Comparison of ENCODE assay signal across 18 cellular contexts in the genomic region with DNA sequence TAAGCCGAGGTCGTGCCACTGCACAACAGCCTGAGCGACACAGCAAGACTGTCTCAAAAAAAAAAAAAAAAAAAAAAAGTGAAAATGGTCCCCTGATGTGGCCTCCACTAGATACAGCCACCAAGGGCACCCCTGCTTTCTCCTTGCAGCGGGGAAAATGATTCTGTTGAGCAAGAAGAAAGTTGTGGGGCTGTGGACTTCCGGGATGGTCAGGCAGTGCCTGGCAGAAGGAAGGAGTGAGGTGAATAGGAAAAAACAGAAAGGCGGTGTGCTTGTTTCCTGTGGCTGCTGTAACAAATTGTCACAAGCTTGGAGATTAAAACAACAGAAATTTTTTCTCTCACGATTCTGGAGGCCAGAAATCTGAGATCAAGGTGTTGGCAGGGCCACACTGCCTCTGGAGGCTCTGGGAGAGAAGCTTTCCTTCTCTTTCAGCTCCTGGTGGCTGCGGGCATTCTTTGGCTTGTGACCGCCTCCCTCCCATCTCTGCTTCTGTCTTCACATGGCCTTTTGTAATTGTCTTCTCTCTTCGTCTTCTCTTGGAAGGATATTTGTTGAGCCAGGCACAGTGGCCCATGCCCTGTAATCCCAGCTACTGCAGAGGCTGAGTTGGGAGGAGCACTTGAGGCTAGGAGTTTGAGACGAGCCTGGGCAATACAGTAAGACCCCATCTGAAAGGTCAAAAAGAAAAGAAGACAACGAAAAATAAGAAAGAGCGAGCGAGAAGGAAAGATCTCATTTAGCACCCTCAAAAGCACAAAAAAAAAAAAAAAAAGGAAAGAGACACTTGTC.
DNase-seq lines count a peak whose midpoint lies in the region; ATAC-seq and TF ChIP-seq lines count a peak whose summit lies in the region.
"Had no signal": no experiment of that assay in that cellular context is flagged by ENCODE, and none has a peak within 500 bp of the region (broad histone marks: within the 10 kb centered on the region; RNA-seq: fewer than 3 reads in every experiment).

No MANE protein-coding gene starts in this region.

- H4K91ac ChIP-seq in trophoblast cell (ENCODE audit: low read depth, low read length), result no peak overlapping the region

- H3K27me3 Mint-ChIP-seq in activated CD4-positive, alpha-beta T cell treated with anti-CD3 and anti-CD28 coated beads for 36 hours, result no peaks in the 10 kb centered on the region
- peaks cover under 1% of the 10 kb centered on the region for H3K27me3 Mint-ChIP-seq in activated CD8-positive, alpha-beta T cell treated with anti-CD3 and anti-CD28 coated beads for 36 hours

- no peak overlapping the region for H2AK5ac ChIP-seq in trophoblast cell (ENCODE audit: low read length)

- H3K4me1 ChIP-seq in trophoblast cell (ENCODE audit: control insufficient read depth in 1 of 2, insufficient read depth in 2 of 2, low read length in 2 of 2), result peaks cover 5 to 6% of the 10 kb centered on the region in 2 experiments

- peak overlapping the region; percentile 43 for H2BK12ac ChIP-seq in trophoblast cell (ENCODE audit: low read length)

- peaks cover 9% of the 10 kb centered on the region for H3K9me3 Mint-ChIP-seq in activated CD4-positive, alpha-beta T cell treated with anti-CD3 and anti-CD28 coated beads for 36 hours (ENCODE audit: low read depth)
- H3K9me3 Mint-ChIP-seq in activated CD8-positive, alpha-beta T cell treated with anti-CD3 and anti-CD28 coated beads for 36 hours, result peaks cover 5% of the 10 kb centered on the region

- no peak overlapping the region for H3K4me3 Mint-ChIP-seq in activated CD4-positive, alpha-beta T cell treated with anti-CD3 and anti-CD28 coated beads for 36 hours
- H3K4me3 Mint-ChIP-seq in activated CD8-positive, alpha-beta T cell treated with anti-CD3 and anti-CD28 coated beads for 36 hours, result no peak overlapping the region

- no peak overlapping the region for H3K18ac ChIP-seq in trophoblast cell (ENCODE audit: low read length)

- no peak overlapping the region for H3K4me2 ChIP-seq in trophoblast cell (ENCODE audit: low read length)
- H3K4me2 ChIP-seq: BLaER1 treated with 17β-estradiol and CSF1 and Interleukin-3, amounts not matched to agents 10 nM and 100 nM had no signal

- intact Hi-C loops in activated CD4-positive, alpha-beta T cell treated with anti-CD3 and anti-CD28 coated beads for 36 hours (cut with DNase I, micrococcal nuclease), result no loop called here
- intact Hi-C loops in activated CD8-positive, alpha-beta T cell treated with anti-CD3 and anti-CD28 coated beads for 36 hours (cut with micrococcal nuclease), result no loop called here

- CTCF ChIA-PET in activated CD4-positive, alpha-beta T cell treated with anti-CD3 and anti-CD28 coated beads for 36 hours (lab: Charles Lee), result interaction anchor here (0.7 kb wide), 1 partner anchor 9 kb away, joined by 3 read pairs; no protein-coding TSS in a partner anchor
- CTCF ChIA-PET in activated CD8-positive, alpha-beta T cell treated with anti-CD3 and anti-CD28 coated beads for 36 hours (lab: Charles Lee), result no interaction called here

- TF ChIP-seq CTCF in NB4 (IDR thresholded peaks at IDR 0.05; ENCODE audit: low read depth, low read length), result no peak
- TF ChIP-seq CTCF in activated CD8-positive, alpha-beta T cell treated with anti-CD3 and anti-CD28 coated beads for 36 hours (IDR thresholded peaks at IDR 0.05), result no peak

- TF ChIP-seq POLR2A in NB4 (IDR thresholded peaks at IDR 0.05; ENCODE audit: extremely low read depth, insufficient read length), result no peak

- H3K36me3 Mint-ChIP-seq in activated CD4-positive, alpha-beta T cell treated with anti-CD3 and anti-CD28 coated beads for 36 hours (ENCODE audit: low read depth), result no peaks in the 10 kb centered on the region
- H3K36me3 Mint-ChIP-seq in activated CD8-positive, alpha-beta T cell treated with anti-CD3 and anti-CD28 coated beads for 36 hours (ENCODE audit: low read depth), result no peaks in the 10 kb centered on the region

- no peak overlapping the region for H4K8ac ChIP-seq in trophoblast cell (ENCODE audit: low read depth, low read length)

- H3K4me3 ChIP-seq in NB4 (ENCODE audit: low read depth, low read length) (no peak overlapping the region), trophoblast cell (ENCODE audit: low read depth, low read length) (no peak overlapping the region)
- H3K4me3 ChIP-seq: BLaER1 treated with 17β-estradiol and CSF1 and Interleukin-3, amounts not matched to agents 10 nM and 100 nM; SJSA1 had no signal

- DNase-seq in activated CD4-positive, alpha-beta T cell treated with anti-CD3 and anti-CD28 coated beads for 36 hours, result peak; percentile 16
- DNase-seq in activated CD4-positive, alpha-beta T cell treated with anti-CD3 and anti-CD28 coated beads for 48 hours, result no peak
- DNase-seq in NB4 (ENCODE audit: low read depth) (peak; percentile 56), trophoblast cell (peak; percentile 44 to 58), NCI-H345 (lab: John Stamatoyannopoulos, UW) (no peak), OCI-M2 (lab: John Stamatoyannopoulos, UW; ENCODE audit: unreplicated experiment) (no peak)
- no peak for DNase-seq in activated CD8-positive, alpha-beta T cell treated with anti-CD3 and anti-CD28 coated beads for 36 hours
- DNase-seq: COR-L47, DMS53, KG1, NCI-H187 treated with DMSO at 0.1 percent for 48 hours, NCI-H446 treated with DMSO at 0.1 percent for 48 hours, NCI-H82 had no signal

- H4K12ac ChIP-seq in trophoblast cell (ENCODE audit: low read depth, low read length), result no peak overlapping the region

- no peak overlapping the region for H3K23ac ChIP-seq in trophoblast cell (ENCODE audit: low read length)

- no peaks in the 10 kb centered on the region for H3K79me2 ChIP-seq in trophoblast cell (ENCODE audit: control insufficient read depth, insufficient read depth, low read length, poor library complexity)

- H3K9me3 ChIP-seq in trophoblast cell (ENCODE audit: insufficient read depth, low read depth, low read length), result no peaks in the 10 kb centered on the region
- H3K9me3 ChIP-seq: SJSA1 had no signal

- H3K4me1 Mint-ChIP-seq in activated CD4-positive, alpha-beta T cell treated with anti-CD3 and anti-CD28 coated beads for 36 hours, result peaks cover 9% of the 10 kb centered on the region
- peaks cover 8% of the 10 kb centered on the region for H3K4me1 Mint-ChIP-seq in activated CD8-positive, alpha-beta T cell treated with anti-CD3 and anti-CD28 coated beads for 36 hours (ENCODE audit: low read depth)

- H2BK5ac ChIP-seq in trophoblast cell (ENCODE audit: low read depth, low read length, poor library complexity), result no peak overlapping the region

- peaks cover 3% of the 10 kb centered on the region for H3K79me1 ChIP-seq in trophoblast cell (ENCODE audit: low read length)

- H3K14ac ChIP-seq in trophoblast cell (ENCODE audit: low read length), result no peak overlapping the region

- H3K27ac Mint-ChIP-seq in activated CD4-positive, alpha-beta T cell treated with anti-CD3 and anti-CD28 coated beads for 36 hours, result no peak overlapping the region
- H3K27ac Mint-ChIP-seq in activated CD8-positive, alpha-beta T cell treated with anti-CD3 and anti-CD28 coated beads for 36 hours, result no peak overlapping the region

- H3K9ac ChIP-seq in trophoblast cell (ENCODE audit: low read length), result no peak overlapping the region
- H3K9ac ChIP-seq: BLaER1 treated with 17β-estradiol and CSF1 and Interleukin-3, amounts not matched to agents 10 nM and 100 nM had no signal

- H2BK120ac ChIP-seq in trophoblast cell (ENCODE audit: insufficient read depth, low read length, poor library complexity), result no peak overlapping the region

- no peak overlapping the region for H2AFZ ChIP-seq in trophoblast cell (ENCODE audit: insufficient read depth, low read length, poor library complexity)

- ATAC-seq in activated CD4-positive, alpha-beta T cell treated with anti-CD3 and anti-CD28 coated beads for 36 hours, result peak; percentile 36
- ATAC-seq in activated CD8-positive, alpha-beta T cell treated with anti-CD3 and anti-CD28 coated beads for 36 hours, result peak; percentile 45
- no peak for ATAC-seq in HG03571 (IDR thresholded peaks at IDR 0.05; ENCODE audit: unreplicated experiment)
- ATAC-seq: HCT116 had no signal

- no peaks in the 10 kb centered on the region for H3K36me3 ChIP-seq in trophoblast cell (ENCODE audit: control insufficient read depth in 1 of 2, insufficient read depth in 2 of 2, low read length in 2 of 2)
- H3K36me3 ChIP-seq: BLaER1 treated with 17β-estradiol and CSF1 and Interleukin-3, amounts not matched to agents 10 nM and 100 nM; SJSA1 had no signal

- H3K27me3 ChIP-seq in trophoblast cell (ENCODE audit: insufficient read depth, low read length), result no peaks in the 10 kb centered on the region
- H3K27me3 ChIP-seq: BLaER1 treated with 17β-estradiol and CSF1 and Interleukin-3, amounts not matched to agents 10 nM and 100 nM; SJSA1 had no signal

- POLR2A ChIA-PET in activated CD4-positive, alpha-beta T cell treated with anti-CD3 and anti-CD28 coated beads for 36 hours (lab: Charles Lee), result no interaction called here
- POLR2A ChIA-PET in activated CD8-positive, alpha-beta T cell treated with anti-CD3 and anti-CD28 coated beads for 36 hours (lab: Charles Lee), result interaction anchor here (1.1 kb wide), 1 partner anchor 1480 kb away, joined by 4 read pairs; no protein-coding TSS in a partner anchor

- WGBS in trophoblast cell (ENCODE audit: extremely low coverage, insufficient coverage, insufficient read length), result no CpG with 5 or more reads among the region's 14 CpGs

- no peak overlapping the region for H3K27ac ChIP-seq in trophoblast cell (ENCODE audit: low read depth, low read length)
- H3K27ac ChIP-seq: 22Rv1; BLaER1 treated with 17β-estradiol and CSF1 and Interleukin-3, amounts not matched to agents 10 nM and 100 nM; SJSA1 had no signal

- H3K4ac ChIP-seq in trophoblast cell (ENCODE audit: low read depth, low read length), result no peak overlapping the region

Comparison
In these comparisons a context has a peak if more than half of its experiments do, and no peak if none do; other contexts are left out.
1. DNase-seq: peak in activated CD4-positive, alpha-beta T cell treated with anti-CD3 and anti-CD28 coated beads for 36 hours (single experiment), NB4 (single experiment) and trophoblast cell (2 of 2); none in activated CD4-positive, alpha-beta T cell treated with anti-CD3 and anti-CD28 coated beads for 48 hours (single experiment), activated CD8-positive, alpha-beta T cell treated with anti-CD3 and anti-CD28 coated beads for 36 hours (single experiment), NCI-H345 (single experiment) and OCI-M2 (single experiment).